8 cellular contexts compared by ENCODE assay signal in genomic region chr18:12657849-12658829, GRCh38. TPM values are rescaled to one million over a fixed set of nuclear protein-coding genes. Genes with fewer than 3 reads are reported as not detected.
DNase-seq lines count a peak whose midpoint lies in the region; ATAC-seq and TF ChIP-seq lines count a peak whose summit lies in the region.

Gene SPIRE1 (minus strand): TSS chr18:12658107. CDS start chr18:12657866, 241 bp downstream.

- peaks cover 4% of the 10 kb centered on the region for H3K36me3 Mint-ChIP-seq in endothelial cell (ENCODE audit: low read depth, unreplicated experiment)
- no peaks in the 10 kb centered on the region for H3K36me3 Mint-ChIP-seq in stimulated activated naive B cell treated with anti-CD40 and anti-IgM and Interleukin-4, amounts not matched to agents 10 μg/mL and 1 μg/mL and 100 μg/mL, for 72 hours

- DNase-seq in NCI-H2081 (lab: John Stamatoyannopoulos, UW) (peak; percentile 58 to 64), NCI-H2081 treated with DMSO at 0.1 percent for 48 hours (lab: John Stamatoyannopoulos, UW) (no peak), NCI-H345 treated with DMSO at 0.1 percent for 48 hours (lab: John Stamatoyannopoulos, UW; ENCODE audit: unreplicated experiment) (peak; percentile 30), endothelial cell (ENCODE audit: low spot score) (peak; percentile 68), mesenteric fat pad (ENCODE audit: low spot score) (no peak)
- DNase-seq in activated CD8-positive, alpha-beta memory T cell treated with anti-CD3 and anti-CD28 coated beads for 48 hours (ENCODE audit: low read depth in 2 of 3, low spot score in 2 of 3), result peak in 2 of 3 experiments; percentile 14 to 16
- peak; percentile 27 for DNase-seq in stimulated activated naive B cell treated with anti-CD40 and anti-IgM and Interleukin-4, amounts not matched to agents 10 μg/mL and 1 μg/mL and 100 μg/mL, for 72 hours

- ATAC-seq in HG02763 (IDR thresholded peaks at IDR 0.05; ENCODE audit: unreplicated experiment), result peak; percentile 70
- peak; percentile 79 to 80 for ATAC-seq in stimulated activated naive B cell treated with anti-CD40 and anti-IgM and Interleukin-4, amounts not matched to agents 10 μg/mL and 1 μg/mL and 100 μg/mL, for 72 hours (replicated peaks)

- H3K27me3 Mint-ChIP-seq in endothelial cell (ENCODE audit: unreplicated experiment), result peaks cover 6% of the 10 kb centered on the region
- peaks cover 25 to 36% of the 10 kb centered on the region in 2 donors for H3K27me3 Mint-ChIP-seq in stimulated activated naive B cell treated with anti-CD40 and anti-IgM and Interleukin-4, amounts not matched to agents 10 μg/mL and 1 μg/mL and 100 μg/mL, for 72 hours

- no peaks in the 10 kb centered on the region for H3K9me3 Mint-ChIP-seq in endothelial cell (ENCODE audit: unreplicated experiment)
- H3K9me3 Mint-ChIP-seq in stimulated activated naive B cell treated with anti-CD40 and anti-IgM and Interleukin-4, amounts not matched to agents 10 μg/mL and 1 μg/mL and 100 μg/mL, for 72 hours, result no peaks in the 10 kb centered on the region

- H3K27ac Mint-ChIP-seq in endothelial cell (ENCODE audit: unreplicated experiment), result peak within 1 kb of the TSS; percentile 96
- peak within 1 kb of the TSS; percentile 82 for H3K27ac Mint-ChIP-seq in stimulated activated naive B cell treated with anti-CD40 and anti-IgM and Interleukin-4, amounts not matched to agents 10 μg/mL and 1 μg/mL and 100 μg/mL, for 72 hours

- H3K4me1 Mint-ChIP-seq in endothelial cell (ENCODE audit: unreplicated experiment), result peaks cover 29% of the 10 kb centered on the region
- peaks cover 11 to 15% of the 10 kb centered on the region in 2 donors for H3K4me1 Mint-ChIP-seq in stimulated activated naive B cell treated with anti-CD40 and anti-IgM and Interleukin-4, amounts not matched to agents 10 μg/mL and 1 μg/mL and 100 μg/mL, for 72 hours

- no peak for TF ChIP-seq CTCF in endothelial cell (IDR thresholded peaks at IDR 0.05; ENCODE audit: unreplicated experiment)

- peak within 1 kb of the TSS; percentile 97 for H3K4me3 Mint-ChIP-seq in endothelial cell (ENCODE audit: unreplicated experiment)
- H3K4me3 Mint-ChIP-seq in stimulated activated naive B cell treated with anti-CD40 and anti-IgM and Interleukin-4, amounts not matched to agents 10 μg/mL and 1 μg/mL and 100 μg/mL, for 72 hours, result peak within 1 kb of the TSS; percentile 82 to 87

RNA-seq across cellular contexts. Expression of gene SPIRE1, which starts in this region (rescaled TPM):
- 31.3 TPM for total RNA-seq in endothelial cell (ENCODE audit: unreplicated experiment)
- total RNA-seq in mesenteric fat pad, result 39.8 TPM

Comparison
In these comparisons a context has a peak if more than half of its experiments do, and no peak if none do; other contexts are left out.
1. DNase-seq: peak in NCI-H2081 (2 of 2), NCI-H345 treated with DMSO at 0.1 percent for 48 hours (single experiment), activated CD8-positive, alpha-beta memory T cell treated with anti-CD3 and anti-CD28 coated beads for 48 hours (2 of 3), endothelial cell (single experiment) and stimulated activated naive B cell treated with anti-CD40 and anti-IgM and Interleukin-4, amounts not matched to agents 10 μg/mL and 1 μg/mL and 100 μg/mL, for 72 hours (single experiment); none in NCI-H2081 treated with DMSO at 0.1 percent for 48 hours (single experiment) and mesenteric fat pad (single experiment).